9 cellular contexts compared by ENCODE assay signal in genomic region chr11:93614111-93614784, GRCh38. TPM values are rescaled to one million over a fixed set of nuclear protein-coding genes. Genes with fewer than 3 reads are reported as not detected.
DNase-seq lines count a peak whose midpoint lies in the region; ATAC-seq and TF ChIP-seq lines count a peak whose summit lies in the region.
"Had no signal": no experiment of that assay in that cellular context is flagged by ENCODE, and none has a peak within 500 bp of the region (broad histone marks: within the 10 kb centered on the region; RNA-seq: fewer than 3 reads in every experiment).

No MANE protein-coding gene starts in this region.

- H3K4me1 Mint-ChIP-seq in activated CD4-positive, alpha-beta memory T cell treated with anti-CD3 and anti-CD28 coated beads, Interleukin-2, amount 10 ng/mL, durations not matched to agents 7 days and 5 days: no peaks in the 10 kb centered on the region
- no peaks in the 10 kb centered on the region for H3K4me1 Mint-ChIP-seq in neural crest cell

- no peak overlapping the region for H3K4me3 Mint-ChIP-seq in activated CD4-positive, alpha-beta memory T cell treated with anti-CD3 and anti-CD28 coated beads, Interleukin-2, amount 10 ng/mL, durations not matched to agents 7 days and 5 days
- no peak overlapping the region for H3K4me3 Mint-ChIP-seq in neural crest cell

- H3K9me3 Mint-ChIP-seq in activated CD4-positive, alpha-beta memory T cell treated with anti-CD3 and anti-CD28 coated beads, Interleukin-2, amount 10 ng/mL, durations not matched to agents 7 days and 5 days: no peaks in the 10 kb centered on the region
- no peaks in the 10 kb centered on the region for H3K9me3 Mint-ChIP-seq in neural crest cell

- peak; percentile 64 for ATAC-seq in HG03342 (IDR thresholded peaks at IDR 0.05; ENCODE audit: unreplicated experiment)
- no peak for ATAC-seq in mucosa of descending colon
- ATAC-seq in left ventricle myocardium superior: no peak
- no peak for ATAC-seq in GM18517 (IDR thresholded peaks at IDR 0.05; ENCODE audit: unreplicated experiment)

- CTCF ChIA-PET in activated CD4-positive, alpha-beta memory T cell treated with anti-CD3 and anti-CD28 coated beads, Interleukin-2, amount 10 ng/mL, durations not matched to agents 7 days and 5 days (lab: Charles Lee): no interaction called here

- H3K36me3 ChIP-seq in mucosa of descending colon (ENCODE audit: low read depth): no peaks in the 10 kb centered on the region

- TF ChIP-seq CTCF in neural crest cell (conservative IDR thresholded peaks at IDR 0.05) (peak; percentile 46), mucosa of descending colon (IDR thresholded peaks at IDR 0.05) (no peak)

- peaks cover 21% of the 10 kb centered on the region for H3K4me1 ChIP-seq in mucosa of descending colon (ENCODE audit: low read depth)

- no peak overlapping the region for H3K4me3 ChIP-seq in mucosa of descending colon

- peaks cover 8% of the 10 kb centered on the region for H3K27me3 Mint-ChIP-seq in activated CD4-positive, alpha-beta memory T cell treated with anti-CD3 and anti-CD28 coated beads, Interleukin-2, amount 10 ng/mL, durations not matched to agents 7 days and 5 days
- H3K27me3 Mint-ChIP-seq in neural crest cell (ENCODE audit: low read depth): no peaks in the 10 kb centered on the region

- intact Hi-C loops in mucosa of descending colon (cut with DNase I, micrococcal nuclease) (no loop called here), left ventricle myocardium superior (cut with micrococcal nuclease) (no loop called here)

- H3K36me3 Mint-ChIP-seq in activated CD4-positive, alpha-beta memory T cell treated with anti-CD3 and anti-CD28 coated beads, Interleukin-2, amount 10 ng/mL, durations not matched to agents 7 days and 5 days (ENCODE audit: low read depth): no peaks in the 10 kb centered on the region
- H3K36me3 Mint-ChIP-seq in neural crest cell (ENCODE audit: low read depth): no peaks in the 10 kb centered on the region

- peak; percentile 39 for DNase-seq in activated CD4-positive, alpha-beta T cell treated with anti-CD3 and anti-CD28 coated beads for 48 hours
- DNase-seq in activated CD4-positive, alpha-beta T cell treated with anti-CD3 and anti-CD28 coated beads for 4 hours: no peak
- peak; percentile 31 for DNase-seq in activated CD4-positive, alpha-beta memory T cell treated with anti-CD3 and anti-CD28 coated beads, Interleukin-2, amount 10 ng/mL, durations not matched to agents 7 days and 5 days
- DNase-seq in neural crest cell (ENCODE audit: low read depth, low spot score): peak; percentile 5
- DNase-seq in mucosa of descending colon: no peak
- DNase-seq in left ventricle myocardium superior: no peak
- DNase-seq: HCEC 1CT had no signal

- no peaks in the 10 kb centered on the region for H3K9me3 ChIP-seq in mucosa of descending colon

- POLR2A ChIA-PET in activated CD4-positive, alpha-beta memory T cell treated with anti-CD3 and anti-CD28 coated beads, Interleukin-2, amount 10 ng/mL, durations not matched to agents 7 days and 5 days (lab: Charles Lee): no interaction called here

- H3K27ac Mint-ChIP-seq in activated CD4-positive, alpha-beta memory T cell treated with anti-CD3 and anti-CD28 coated beads, Interleukin-2, amount 10 ng/mL, durations not matched to agents 7 days and 5 days: no peak overlapping the region
- H3K27ac Mint-ChIP-seq in neural crest cell (ENCODE audit: unreplicated experiment): no peak overlapping the region

RNA-seq across cellular contexts. Expression of gene CEP295, which starts 47.2 kb away (rescaled TPM):
- 10 to 100 TPM; 23.0 to 25.7 TPM for total RNA-seq in activated CD4-positive, alpha-beta memory T cell treated with anti-CD3 and anti-CD28 coated beads, Interleukin-2, amount 10 ng/mL, durations not matched to agents 7 days and 5 days
- total RNA-seq in neural crest cell: 24.5 and 24.7 TPM in 2 replicates
- 10 to 100 TPM in 2 of 3 donors, 1 to 10 TPM in 1; 9.5 to 11.4 (median 10.2) TPM for total RNA-seq in mucosa of descending colon
- total RNA-seq in left ventricle myocardium superior: 4.2 TPM

Comparison
In these comparisons a context has a peak if more than half of its experiments do, and no peak if none do; other contexts are left out.
1. DNase-seq: peak in activated CD4-positive, alpha-beta T cell treated with anti-CD3 and anti-CD28 coated beads for 48 hours (single experiment), activated CD4-positive, alpha-beta memory T cell treated with anti-CD3 and anti-CD28 coated beads, Interleukin-2, amount 10 ng/mL, durations not matched to agents 7 days and 5 days (single experiment) and neural crest cell (single experiment); none in activated CD4-positive, alpha-beta T cell treated with anti-CD3 and anti-CD28 coated beads for 4 hours (0 of 2), mucosa of descending colon (0 of 3) and left ventricle myocardium superior (single experiment).